10 cellular contexts compared by ENCODE assay signal in the genomic region with DNA sequence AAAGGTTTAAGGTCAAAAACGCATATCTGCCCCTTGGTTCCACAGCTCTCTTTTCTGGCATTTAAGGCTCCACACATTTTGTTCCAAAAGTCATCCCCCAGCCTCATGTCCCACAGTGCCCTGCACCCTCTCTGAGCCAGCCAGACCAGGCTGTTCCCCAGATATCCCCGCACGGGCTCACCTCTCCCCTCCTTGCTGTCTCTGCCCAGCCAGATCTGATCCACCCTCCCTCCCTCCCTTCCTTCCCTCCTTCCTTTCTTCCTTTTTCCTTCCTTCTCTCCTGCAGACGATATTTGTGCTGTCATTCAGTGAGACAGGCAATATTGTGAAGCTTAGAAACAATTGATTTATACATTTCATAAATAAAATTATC. TPM values are rescaled to one million over a fixed set of nuclear protein-coding genes. Genes with fewer than 3 reads are reported as not detected.
DNase-seq lines count a peak whose midpoint lies in the region; ATAC-seq, FAIRE-seq and TF ChIP-seq lines count a peak whose summit lies in the region.
"Had no signal": no experiment of that assay in that cellular context is flagged by ENCODE, and none has a peak within 500 bp of the region (broad histone marks: within the 10 kb centered on the region; RNA-seq: fewer than 3 reads in every experiment).

No MANE protein-coding gene starts in this region.

- H3K36me3 ChIP-seq in adipocyte (ENCODE audit: control insufficient read depth, insufficient read depth, low read length, severe bottlenecking) (no peaks in the 10 kb centered on the region), pancreas (no peaks in the 10 kb centered on the region), vagina (no peaks in the 10 kb centered on the region)

- H3K4me1 ChIP-seq in adipocyte (ENCODE audit: control insufficient read depth, insufficient read depth, low read length) (peaks cover 25% of the 10 kb centered on the region), pancreas (peaks cover 0 to 9% (median 0%) of the 10 kb centered on the region in 3 donors), vagina (peaks cover 35% of the 10 kb centered on the region)

- no peak for DNase-seq in adipocyte (ENCODE audit: low read depth)
- no peak for DNase-seq in Right ventricle myocardium superior
- peak in 1 of 6 donors; percentile 37 for DNase-seq in pancreas
- no peak for DNase-seq in vagina (ENCODE audit: extremely low spot score in 2 of 2)
- no peak for DNase-seq in OCI-M2 (lab: John Stamatoyannopoulos, UW; ENCODE audit: unreplicated experiment)
- no peak for DNase-seq in erythroblast (lab: John Stamatoyannopoulos, UW)
- DNase-seq in RPMI8226 = no peak
- DNase-seq: activated CD4-positive, alpha-beta T cell treated with anti-CD3 and anti-CD28 coated beads, Interleukin-2, amount 10 ng/mL, durations not matched to agents 7 days and 5 days; NCI-H446 had no signal

- H3K4me3 ChIP-seq in adipocyte (ENCODE audit: low read length) (peak overlapping the region; percentile 33), pancreas (no peak overlapping the region), vagina (no peak overlapping the region)

- no peak for FAIRE-seq in pancreas (lab: Jason Lieb, UNC)

- WGBS in pancreas, 2 donors = 32 to 40% methylated on average over 4 of the region's 4 CpGs

- H3K9ac ChIP-seq in adipocyte (ENCODE audit: low read length) = peak overlapping the region; percentile 88
- H3K9ac ChIP-seq: KMS-11 had no signal

- TF ChIP-seq POLR2A in vagina (IDR thresholded peaks at IDR 0.05) (no peak), erythroblast (IDR thresholded peaks at IDR 0.05; ENCODE audit: low read length) (no peak)

- TF ChIP-seq CTCF in pancreas (IDR thresholded peaks at IDR 0.05) = no peak
- no peak for TF ChIP-seq CTCF in vagina (IDR thresholded peaks at IDR 0.05)

- ATAC-seq in Right ventricle myocardium superior (ENCODE audit: poor library complexity) = peak; percentile 49
- peak in 1 of 4 donors; percentile 3 for ATAC-seq in pancreas

- no peaks in the 10 kb centered on the region for H3K9me3 ChIP-seq in adipocyte (ENCODE audit: control insufficient read depth, low read length)
- no peaks in the 10 kb centered on the region for H3K9me3 ChIP-seq in pancreas
- no peaks in the 10 kb centered on the region for H3K9me3 ChIP-seq in vagina

- intact Hi-C loops in Right ventricle myocardium superior (cut with DNase I) (no loop called here), pancreas (cut with DNase I) (no loop called here), vagina (cut with DNase I) (loop anchor here (5.0 kb wide), 1 partner anchor 33 kb away; no protein-coding TSS in a partner anchor)

- H3K27me3 ChIP-seq in adipocyte (replicated peaks; ENCODE audit: control insufficient read depth, insufficient read depth, low read length) (no peaks in the 10 kb centered on the region), pancreas (no peaks in the 10 kb centered on the region), vagina (no peaks in the 10 kb centered on the region)

- peak overlapping the region; percentile 65 to 93 (median 83) for H3K27ac ChIP-seq in pancreas
- peak overlapping the region; percentile 95 for H3K27ac ChIP-seq in vagina
- H3K27ac ChIP-seq: KMS-11 had no signal

RNA-seq across cellular contexts. Expression of a gene that starts 37.0 kb away (rescaled TPM):
- total RNA-seq in Right ventricle myocardium superior (122 TPM), pancreas (100 to 1,000 TPM in 1 of 6 donors, 10 to 100 TPM in 5; 18.6 to 198 (median 55.5) TPM), vagina (2,876 TPM)
- 10 to 100 TPM; 46.3 to 75.1 TPM for polyA plus RNA-seq in pancreas

Comparison
In these comparisons a context has a peak if more than half of its experiments do, and no peak if none do; other contexts are left out.
1. RNA of a gene that starts 37.0 kb away (total RNA-seq): 2,876 TPM in vagina (single experiment); 122 TPM in Right ventricle myocardium superior (single experiment) and 18.6 to 198 TPM in pancreas; every median in the first group is over 10 times any median in the second.